ENCODE assay signal across 1 cellular context in the genomic region with DNA sequence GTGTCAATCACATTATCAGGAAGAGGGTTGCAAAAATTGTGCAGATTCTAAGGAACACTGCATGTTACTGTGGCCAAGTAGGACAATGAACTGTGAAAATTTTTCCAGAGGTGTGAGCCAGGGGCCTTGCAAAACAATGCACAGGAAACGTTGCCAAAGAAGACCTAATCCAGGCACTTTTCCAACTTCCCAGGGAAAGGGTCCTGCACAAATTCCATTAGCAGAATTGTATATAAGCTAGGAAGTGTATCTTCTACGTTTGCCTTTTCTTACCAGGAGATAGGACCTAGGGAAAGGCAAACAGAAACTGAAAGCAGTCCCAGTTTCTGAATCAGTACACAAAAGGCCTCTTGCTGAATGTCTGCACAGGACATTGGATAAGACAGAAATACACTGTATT.
TF ChIP-seq lines count a peak whose summit lies in the region.

No MANE protein-coding gene starts in this region.

TF ChIP-seq in WTC11, 78 proteins besides CTCF, POLR2A, EP300 and RAD21 (continued from another document):
- TF ChIP-seq E2F1 (CRISPR knock-in tag; IDR thresholded peaks at IDR 0.05): no peak
- no peak for TF ChIP-seq GABPB1 (CRISPR knock-in tag; IDR thresholded peaks at IDR 0.05)
- no peak for TF ChIP-seq FOXP1 (CRISPR knock-in tag; IDR thresholded peaks at IDR 0.05; ENCODE audit: borderline replicate concordance)
- no peak for TF ChIP-seq ATF1 (CRISPR knock-in tag; IDR thresholded peaks at IDR 0.05)
- no peak for TF ChIP-seq ERG (CRISPR knock-in tag; IDR thresholded peaks at IDR 0.05)
- TF ChIP-seq ZNF138 (CRISPR knock-in tag; conservative IDR thresholded peaks at IDR 0.05): no peak
- TF ChIP-seq, protein P1, sequence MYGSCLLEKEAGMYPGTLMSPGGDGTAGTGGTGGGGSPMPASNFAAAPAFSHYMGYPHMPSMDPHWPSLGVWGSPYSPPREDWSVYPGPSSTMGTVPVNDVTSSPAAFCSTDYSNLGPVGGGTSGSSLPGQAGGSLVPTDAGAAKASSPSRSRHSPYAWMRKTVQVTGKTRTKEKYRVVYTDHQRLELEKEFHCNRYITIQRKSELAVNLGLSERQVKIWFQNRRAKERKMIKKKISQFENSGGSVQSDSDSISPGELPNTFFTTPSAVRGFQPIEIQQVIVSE (CRISPR knock-in tag; IDR thresholded peaks at IDR 0.05; ENCODE audit: borderline replicate concordance): no peak
- TF ChIP-seq JUN (CRISPR knock-in tag; IDR thresholded peaks at IDR 0.05): no peak
- no peak for TF ChIP-seq IRF1 (CRISPR knock-in tag; IDR thresholded peaks at IDR 0.05)
- TF ChIP-seq, protein P2, sequence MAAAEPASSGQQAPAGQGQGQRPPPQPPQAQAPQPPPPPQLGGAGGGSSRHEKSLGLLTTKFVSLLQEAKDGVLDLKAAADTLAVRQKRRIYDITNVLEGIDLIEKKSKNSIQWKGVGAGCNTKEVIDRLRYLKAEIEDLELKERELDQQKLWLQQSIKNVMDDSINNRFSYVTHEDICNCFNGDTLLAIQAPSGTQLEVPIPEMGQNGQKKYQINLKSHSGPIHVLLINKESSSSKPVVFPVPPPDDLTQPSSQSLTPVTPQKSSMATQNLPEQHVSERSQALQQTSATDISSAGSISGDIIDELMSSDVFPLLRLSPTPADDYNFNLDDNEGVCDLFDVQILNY (CRISPR knock-in tag; IDR thresholded peaks at IDR 0.05): no peak
- TF ChIP-seq RELA (CRISPR knock-in tag; IDR thresholded peaks at IDR 0.05; ENCODE audit: borderline replicate concordance): no peak
- TF ChIP-seq GRHL2 (CRISPR knock-in tag; IDR thresholded peaks at IDR 0.05; ENCODE audit: insufficient replicate concordance, severe bottlenecking): no peak
- TF ChIP-seq MAX (CRISPR knock-in tag; IDR thresholded peaks at IDR 0.05): no peak
- TF ChIP-seq, protein P3, sequence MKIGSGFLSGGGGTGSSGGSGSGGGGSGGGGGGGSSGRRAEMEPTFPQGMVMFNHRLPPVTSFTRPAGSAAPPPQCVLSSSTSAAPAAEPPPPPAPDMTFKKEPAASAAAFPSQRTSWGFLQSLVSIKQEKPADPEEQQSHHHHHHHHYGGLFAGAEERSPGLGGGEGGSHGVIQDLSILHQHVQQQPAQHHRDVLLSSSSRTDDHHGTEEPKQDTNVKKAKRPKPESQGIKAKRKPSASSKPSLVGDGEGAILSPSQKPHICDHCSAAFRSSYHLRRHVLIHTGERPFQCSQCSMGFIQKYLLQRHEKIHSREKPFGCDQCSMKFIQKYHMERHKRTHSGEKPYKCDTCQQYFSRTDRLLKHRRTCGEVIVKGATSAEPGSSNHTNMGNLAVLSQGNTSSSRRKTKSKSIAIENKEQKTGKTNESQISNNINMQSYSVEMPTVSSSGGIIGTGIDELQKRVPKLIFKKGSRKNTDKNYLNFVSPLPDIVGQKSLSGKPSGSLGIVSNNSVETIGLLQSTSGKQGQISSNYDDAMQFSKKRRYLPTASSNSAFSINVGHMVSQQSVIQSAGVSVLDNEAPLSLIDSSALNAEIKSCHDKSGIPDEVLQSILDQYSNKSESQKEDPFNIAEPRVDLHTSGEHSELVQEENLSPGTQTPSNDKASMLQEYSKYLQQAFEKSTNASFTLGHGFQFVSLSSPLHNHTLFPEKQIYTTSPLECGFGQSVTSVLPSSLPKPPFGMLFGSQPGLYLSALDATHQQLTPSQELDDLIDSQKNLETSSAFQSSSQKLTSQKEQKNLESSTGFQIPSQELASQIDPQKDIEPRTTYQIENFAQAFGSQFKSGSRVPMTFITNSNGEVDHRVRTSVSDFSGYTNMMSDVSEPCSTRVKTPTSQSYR (CRISPR knock-in tag; IDR thresholded peaks at IDR 0.05): no peak
- no peak for TF ChIP-seq TP53 (CRISPR knock-in tag; IDR thresholded peaks at IDR 0.05)
- TF ChIP-seq MYBL2 (CRISPR knock-in tag; IDR thresholded peaks at IDR 0.05): no peak
- TF ChIP-seq, protein P4, sequence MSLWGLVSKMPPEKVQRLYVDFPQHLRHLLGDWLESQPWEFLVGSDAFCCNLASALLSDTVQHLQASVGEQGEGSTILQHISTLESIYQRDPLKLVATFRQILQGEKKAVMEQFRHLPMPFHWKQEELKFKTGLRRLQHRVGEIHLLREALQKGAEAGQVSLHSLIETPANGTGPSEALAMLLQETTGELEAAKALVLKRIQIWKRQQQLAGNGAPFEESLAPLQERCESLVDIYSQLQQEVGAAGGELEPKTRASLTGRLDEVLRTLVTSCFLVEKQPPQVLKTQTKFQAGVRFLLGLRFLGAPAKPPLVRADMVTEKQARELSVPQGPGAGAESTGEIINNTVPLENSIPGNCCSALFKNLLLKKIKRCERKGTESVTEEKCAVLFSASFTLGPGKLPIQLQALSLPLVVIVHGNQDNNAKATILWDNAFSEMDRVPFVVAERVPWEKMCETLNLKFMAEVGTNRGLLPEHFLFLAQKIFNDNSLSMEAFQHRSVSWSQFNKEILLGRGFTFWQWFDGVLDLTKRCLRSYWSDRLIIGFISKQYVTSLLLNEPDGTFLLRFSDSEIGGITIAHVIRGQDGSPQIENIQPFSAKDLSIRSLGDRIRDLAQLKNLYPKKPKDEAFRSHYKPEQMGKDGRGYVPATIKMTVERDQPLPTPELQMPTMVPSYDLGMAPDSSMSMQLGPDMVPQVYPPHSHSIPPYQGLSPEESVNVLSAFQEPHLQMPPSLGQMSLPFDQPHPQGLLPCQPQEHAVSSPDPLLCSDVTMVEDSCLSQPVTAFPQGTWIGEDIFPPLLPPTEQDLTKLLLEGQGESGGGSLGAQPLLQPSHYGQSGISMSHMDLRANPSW (CRISPR knock-in tag; conservative IDR thresholded peaks at IDR 0.05; ENCODE audit: low read depth): no peak
